Comparison of ENCODE assay signal across 6 cellular contexts in the genomic region with DNA sequence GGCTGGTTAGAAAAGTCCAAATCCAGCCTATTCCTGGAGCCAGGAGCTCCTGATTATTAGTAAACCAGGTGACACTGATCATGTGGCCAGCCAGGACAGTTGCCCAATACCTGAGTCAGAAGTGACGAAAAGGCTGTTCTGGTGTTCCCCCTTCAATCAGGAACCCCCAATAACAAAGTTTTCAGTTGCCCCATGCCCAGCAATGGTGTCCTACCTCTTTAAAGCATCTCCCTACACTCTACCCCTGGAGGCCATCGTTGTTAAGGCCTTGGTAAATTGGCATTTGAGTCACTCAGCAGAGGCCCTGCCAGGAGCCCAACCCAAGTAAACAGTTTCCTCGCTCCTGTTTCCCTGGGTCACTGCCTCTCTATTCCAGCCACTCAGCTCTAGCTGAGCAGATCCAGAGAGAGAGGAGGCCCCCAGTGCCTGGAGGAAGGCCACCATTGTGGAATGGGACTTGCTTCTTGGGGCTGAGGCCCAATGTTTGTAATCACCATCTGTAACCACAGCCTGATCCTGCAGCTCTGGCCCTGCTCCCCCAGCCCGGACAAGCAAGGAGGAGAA. TPM values are rescaled to one million over a fixed set of nuclear protein-coding genes. Genes with fewer than 3 reads are reported as not detected.
A peak's percentile ranks its signal among the peaks of the same experiment; 100 is the strongest.
DNase-seq lines count a peak whose midpoint lies in the region; ATAC-seq lines count a peak whose summit lies in the region.

No MANE protein-coding gene starts in this region.

- CTCF ChIA-PET in activated CD4-positive, alpha-beta T cell treated with anti-CD3 and anti-CD28 coated beads for 36 hours (lab: Charles Lee) = interaction anchor here (0.6 to 1.1 kb wide), 3 partner anchors 9 to 146 kb away, joined by 3 to 5 read pairs (median 4); no protein-coding TSS in a partner anchor

- intact Hi-C loops in activated CD4-positive, alpha-beta T cell treated with anti-CD3 and anti-CD28 coated beads for 36 hours (cut with DNase I, micrococcal nuclease) = no loop called here

- H3K27ac ChIP-seq in temporal lobe (ENCODE audit: low read depth, low read length) = peak overlapping the region; percentile 90

- POLR2A ChIA-PET in activated CD4-positive, alpha-beta T cell treated with anti-CD3 and anti-CD28 coated beads for 36 hours (lab: Charles Lee) = no interaction called here

- H3K27me3 Mint-ChIP-seq in activated CD4-positive, alpha-beta T cell treated with anti-CD3 and anti-CD28 coated beads for 36 hours = no peaks in the 10 kb centered on the region

- no peaks in the 10 kb centered on the region for H3K9me3 Mint-ChIP-seq in activated CD4-positive, alpha-beta T cell treated with anti-CD3 and anti-CD28 coated beads for 36 hours (ENCODE audit: low read depth)

- no peak for DNase-seq in activated CD4-positive, alpha-beta T cell treated with anti-CD3 and anti-CD28 coated beads for 36 hours
- no peak for DNase-seq in activated CD4-positive, alpha-beta T cell treated with anti-CD3 and anti-CD28 coated beads for 48 hours
- peak; percentile 70 for DNase-seq in globus pallidus (ENCODE audit: low spot score)
- DNase-seq in stimulated activated CD4-positive, alpha-beta T cell treated with anti-CD3 and anti-CD28 coated beads, Interleukin-15, amount 100 ng/mL, for 24 hours = no peak

- peaks cover 67% of the 10 kb centered on the region for H3K4me1 Mint-ChIP-seq in activated CD4-positive, alpha-beta T cell treated with anti-CD3 and anti-CD28 coated beads for 36 hours

- no peak overlapping the region for H3K4me3 Mint-ChIP-seq in activated CD4-positive, alpha-beta T cell treated with anti-CD3 and anti-CD28 coated beads for 36 hours

- H3K36me3 Mint-ChIP-seq in activated CD4-positive, alpha-beta T cell treated with anti-CD3 and anti-CD28 coated beads for 36 hours (ENCODE audit: low read depth) = peaks cover 31% of the 10 kb centered on the region

- no peak for ATAC-seq in activated CD4-positive, alpha-beta T cell treated with anti-CD3 and anti-CD28 coated beads for 36 hours
- no peak for ATAC-seq in HG03025 (IDR thresholded peaks at IDR 0.05; ENCODE audit: low FRiP score, unreplicated experiment)

- peak overlapping the region; percentile 74 for H3K27ac Mint-ChIP-seq in activated CD4-positive, alpha-beta T cell treated with anti-CD3 and anti-CD28 coated beads for 36 hours

RNA-seq across cellular contexts. Expression of a gene that starts 25.0 kb away (rescaled TPM):
- total RNA-seq in activated CD4-positive, alpha-beta T cell treated with anti-CD3 and anti-CD28 coated beads for 36 hours = 10 to 100 TPM; 40.2 to 50.0 TPM
- 17.9 TPM for total RNA-seq in temporal lobe

RNA-seq across cellular contexts. Expression of a gene that starts 25.5 kb away (rescaled TPM):
- 1 to 10 TPM; 8.8 to 9.0 TPM for total RNA-seq in activated CD4-positive, alpha-beta T cell treated with anti-CD3 and anti-CD28 coated beads for 36 hours
- 4.2 TPM for total RNA-seq in temporal lobe

RNA-seq across cellular contexts. Expression of a gene that starts 43.6 kb away (rescaled TPM):
- not detected for total RNA-seq in activated CD4-positive, alpha-beta T cell treated with anti-CD3 and anti-CD28 coated beads for 36 hours
- not detected for total RNA-seq in temporal lobe

RNA-seq across cellular contexts. Expression of a gene that starts 58.0 kb away (rescaled TPM):
- 10 to 100 TPM; 39.4 to 56.4 TPM for total RNA-seq in activated CD4-positive, alpha-beta T cell treated with anti-CD3 and anti-CD28 coated beads for 36 hours
- total RNA-seq in temporal lobe = 47.7 TPM

RNA-seq across cellular contexts. Expression of a gene that starts 58.3 kb away (rescaled TPM):
- 1 to 10 TPM; 2.3 to 2.7 TPM for total RNA-seq in activated CD4-positive, alpha-beta T cell treated with anti-CD3 and anti-CD28 coated beads for 36 hours
- total RNA-seq in temporal lobe = 3.4 TPM
